8 cellular contexts compared by ENCODE assay signal in the genomic region with DNA sequence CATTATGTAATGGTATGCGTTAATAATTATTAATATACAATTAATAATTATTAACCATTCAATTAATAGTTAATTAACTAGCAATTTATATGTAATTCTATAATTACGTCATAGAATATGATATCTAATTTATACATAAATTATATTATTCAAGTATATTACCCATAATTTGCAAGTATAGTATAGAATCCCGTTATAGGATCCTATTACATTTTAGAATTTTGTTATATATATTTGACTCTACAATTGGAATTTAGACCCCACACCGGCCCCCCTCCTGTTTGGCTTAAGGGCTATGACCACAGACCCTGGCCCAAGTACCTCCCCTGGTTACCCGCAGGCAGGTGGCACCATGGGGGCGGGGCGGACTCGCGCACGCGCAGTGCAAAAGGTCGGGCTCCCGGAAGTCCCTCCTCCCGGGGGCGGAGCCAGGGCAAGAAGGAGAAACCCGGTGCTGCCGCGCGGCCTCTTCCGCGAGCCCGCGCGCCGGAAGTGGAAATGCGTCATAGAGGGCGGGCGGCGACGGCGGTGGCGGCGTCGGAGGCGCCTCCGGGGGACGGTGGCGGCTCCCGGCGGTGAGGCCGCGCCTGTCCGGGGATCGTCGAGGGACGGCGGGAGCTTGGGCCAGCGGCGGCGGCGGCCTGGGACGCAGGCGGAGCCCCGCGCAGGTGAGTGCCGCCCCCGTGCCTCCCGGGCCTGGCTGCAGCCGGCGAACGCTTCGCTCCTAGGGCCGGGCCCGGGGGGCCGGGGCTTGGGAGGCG. TPM values are rescaled to one million over a fixed set of nuclear protein-coding genes. Genes with fewer than 3 reads are reported as not detected.
DNase-seq lines count a peak whose midpoint lies in the region; ATAC-seq and TF ChIP-seq lines count a peak whose summit lies in the region.

A gene with protein sequence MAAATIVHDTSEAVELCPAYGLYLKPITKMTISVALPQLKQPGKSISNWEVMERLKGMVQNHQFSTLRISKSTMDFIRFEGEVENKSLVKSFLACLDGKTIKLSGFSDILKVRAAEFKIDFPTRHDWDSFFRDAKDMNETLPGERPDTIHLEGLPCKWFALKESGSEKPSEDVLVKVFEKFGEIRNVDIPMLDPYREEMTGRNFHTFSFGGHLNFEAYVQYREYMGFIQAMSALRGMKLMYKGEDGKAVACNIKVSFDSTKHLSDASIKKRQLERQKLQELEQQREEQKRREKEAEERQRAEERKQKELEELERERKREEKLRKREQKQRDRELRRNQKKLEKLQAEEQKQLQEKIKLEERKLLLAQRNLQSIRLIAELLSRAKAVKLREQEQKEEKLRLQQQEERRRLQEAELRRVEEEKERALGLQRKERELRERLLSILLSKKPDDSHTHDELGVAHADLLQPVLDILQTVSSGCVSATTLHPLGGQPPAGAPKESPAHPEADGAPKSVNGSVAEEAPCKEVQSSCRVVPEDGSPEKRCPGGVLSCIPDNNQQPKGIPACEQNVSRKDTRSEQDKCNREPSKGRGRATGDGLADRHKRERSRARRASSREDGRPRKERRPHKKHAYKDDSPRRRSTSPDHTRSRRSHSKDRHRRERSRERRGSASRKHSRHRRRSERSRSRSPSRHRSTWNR (plus strand): TSS at position 503 of the 761 bp plus-strand sequence. CDS start 1,859 bp downstream, outside the sequence.

- H3K79me1 ChIP-seq in mesendoderm (ENCODE audit: low read length), result peaks cover 19% of the 10 kb centered on the region

- H3K27me3 ChIP-seq in HUES48 (ENCODE audit: control insufficient read depth, insufficient read depth, low read length), result no peaks in the 10 kb centered on the region
- no peaks in the 10 kb centered on the region for H3K27me3 ChIP-seq in NT2/D1 (ENCODE audit: insufficient read depth, insufficient read length)
- no peaks in the 10 kb centered on the region for H3K27me3 ChIP-seq in endodermal cell (ENCODE audit: control insufficient read depth, insufficient read depth, low read length, poor library complexity, severe bottlenecking)
- H3K27me3 ChIP-seq in mesendoderm (ENCODE audit: insufficient read depth, low read length, poor library complexity), result no peaks in the 10 kb centered on the region

- peak within 1 kb of the TSS; percentile 3 for H2BK120ac ChIP-seq in mesendoderm (ENCODE audit: low read depth, low read length)

- H3K27ac ChIP-seq in HUES48 (ENCODE audit: low read depth, low read length) (peak within 1 kb of the TSS; percentile 64), endodermal cell (ENCODE audit: low read depth, low read length) (peak within 1 kb of the TSS; percentile 32), mesendoderm (ENCODE audit: low read depth, low read length) (peak within 1 kb of the TSS; percentile 70)

- ATAC-seq in GM21390 (IDR thresholded peaks at IDR 0.05; ENCODE audit: unreplicated experiment), result peak; percentile 81
- peak; percentile 89 for ATAC-seq in activated CD8-positive, alpha-beta memory T cell treated with anti-CD3 and anti-CD28 coated beads, Interleukin-2, amount 10 ng/mL, durations not matched to agents 7 days and 5 days

- H3K27ac Mint-ChIP-seq in activated CD8-positive, alpha-beta memory T cell treated with anti-CD3 and anti-CD28 coated beads, Interleukin-2, amount 10 ng/mL, durations not matched to agents 7 days and 5 days, result peak within 1 kb of the TSS; percentile 91
- H3K27ac Mint-ChIP-seq in endodermal cell, result peak within 1 kb of the TSS; percentile 95

- 0% methylated on average over 3 to 63 of the region's 66 CpGs for WGBS in endodermal cell (ENCODE audit: insufficient coverage in 1 of 2, insufficient read length in 1 of 2), 2 experiments
- 80% methylated on average over 1 of the region's 66 CpGs for WGBS in mesendoderm (ENCODE audit: extremely low coverage, insufficient coverage, low lambda C conversion rate)

- no peak within 1 kb of the TSS for H4K5ac ChIP-seq in mesendoderm (ENCODE audit: low read length)

- H3K4ac ChIP-seq in mesendoderm (ENCODE audit: low read depth, low read length), result no peak within 1 kb of the TSS

- no peaks in the 10 kb centered on the region for H3K9me3 Mint-ChIP-seq in activated CD8-positive, alpha-beta memory T cell treated with anti-CD3 and anti-CD28 coated beads, Interleukin-2, amount 10 ng/mL, durations not matched to agents 7 days and 5 days (ENCODE audit: low read depth)
- H3K9me3 Mint-ChIP-seq in endodermal cell, result no peaks in the 10 kb centered on the region

- peak within 1 kb of the TSS; percentile 64 for H3K4me2 ChIP-seq in mesendoderm (ENCODE audit: low read length)

- H3K4me1 ChIP-seq in HUES48 (ENCODE audit: control insufficient read depth, insufficient read depth, low read length) (peaks cover 3% of the 10 kb centered on the region; the same call in 1 of the 2 replicates), NT2/D1 (ENCODE audit: insufficient read depth, insufficient read length) (peaks cover 17% of the 10 kb centered on the region), endodermal cell (ENCODE audit: control insufficient read depth, insufficient read depth, low read length) (peaks cover 4% of the 10 kb centered on the region), mesendoderm (ENCODE audit: control insufficient read depth, low read depth, low read length) (no peaks in the 10 kb centered on the region)

- peak within 1 kb of the TSS; percentile 88 for H3K18ac ChIP-seq in mesendoderm (ENCODE audit: low read length)

- H2BK5ac ChIP-seq in mesendoderm (ENCODE audit: low read length), result no peak within 1 kb of the TSS

- peak; percentile 16 for TF ChIP-seq CTCF in endodermal cell (conservative IDR thresholded peaks at IDR 0.05)

- H3K4me3 ChIP-seq in HUES48 (ENCODE audit: low read depth, low read length) (peak within 1 kb of the TSS; percentile 85), NT2/D1 (ENCODE audit: insufficient read length, low read depth) (peak within 1 kb of the TSS; percentile 95), endodermal cell (ENCODE audit: low read length) (peak within 1 kb of the TSS; percentile 93), mesendoderm (ENCODE audit: low read length) (peak within 1 kb of the TSS; percentile 92)

- H3K27me3 Mint-ChIP-seq in activated CD8-positive, alpha-beta memory T cell treated with anti-CD3 and anti-CD28 coated beads, Interleukin-2, amount 10 ng/mL, durations not matched to agents 7 days and 5 days, result no peaks in the 10 kb centered on the region
- no peaks in the 10 kb centered on the region for H3K27me3 Mint-ChIP-seq in endodermal cell (ENCODE audit: insufficient read depth)

- H3K9me3 ChIP-seq in HUES48 (ENCODE audit: control insufficient read depth, insufficient read depth, low read length) (no peaks in the 10 kb centered on the region), NT2/D1 (ENCODE audit: insufficient read depth, low read length) (no peaks in the 10 kb centered on the region), endodermal cell (ENCODE audit: control insufficient read depth, low read length) (no peaks in the 10 kb centered on the region)

- CTCF ChIA-PET in activated CD8-positive, alpha-beta memory T cell treated with anti-CD3 and anti-CD28 coated beads, Interleukin-2, amount 10 ng/mL, durations not matched to agents 7 days and 5 days (lab: Charles Lee), result no interaction called here

- H3K23ac ChIP-seq in mesendoderm (ENCODE audit: low read length), result peak within 1 kb of the TSS; percentile 66

- no peak within 1 kb of the TSS for H2BK15ac ChIP-seq in mesendoderm (replicated peaks; ENCODE audit: low read depth)

- H3K4me1 Mint-ChIP-seq in activated CD8-positive, alpha-beta memory T cell treated with anti-CD3 and anti-CD28 coated beads, Interleukin-2, amount 10 ng/mL, durations not matched to agents 7 days and 5 days, result peaks cover 33% of the 10 kb centered on the region
- H3K4me1 Mint-ChIP-seq in endodermal cell, result peaks cover 10% of the 10 kb centered on the region

- H3K36me3 Mint-ChIP-seq in activated CD8-positive, alpha-beta memory T cell treated with anti-CD3 and anti-CD28 coated beads, Interleukin-2, amount 10 ng/mL, durations not matched to agents 7 days and 5 days, result peaks cover 28% of the 10 kb centered on the region
- peaks cover 29% of the 10 kb centered on the region for H3K36me3 Mint-ChIP-seq in endodermal cell (ENCODE audit: low read depth)

- H4K8ac ChIP-seq in mesendoderm (ENCODE audit: low read depth, low read length), result no peak within 1 kb of the TSS

- DNase-seq in COR-L47 (lab: John Stamatoyannopoulos, UW) (peak; percentile 96), NT2/D1 (ENCODE audit: low read depth, low spot score) (peak; percentile 95), endodermal cell (peak; percentile 100), mesendoderm (peak; percentile 98)
- peak; percentile 97 for DNase-seq in activated CD8-positive, alpha-beta memory T cell treated with anti-CD3 and anti-CD28 coated beads, Interleukin-2, amount 10 ng/mL, durations not matched to agents 7 days and 5 days
- peak; percentile 99 for DNase-seq in stimulated activated CD8-positive, alpha-beta memory T cell treated with anti-CD3 and anti-CD28 coated beads, Interleukin-12 subunit alpha, Interleukin-12 subunit beta, amount 100 ng/mL, for 4 hours (ENCODE audit: low read depth)

- peak within 1 kb of the TSS; percentile 97 for H3K56ac ChIP-seq in mesendoderm (ENCODE audit: low read length)

- H3K4me3 Mint-ChIP-seq in activated CD8-positive, alpha-beta memory T cell treated with anti-CD3 and anti-CD28 coated beads, Interleukin-2, amount 10 ng/mL, durations not matched to agents 7 days and 5 days, result peak within 1 kb of the TSS; percentile 84
- H3K4me3 Mint-ChIP-seq in endodermal cell, result peak within 1 kb of the TSS; percentile 92

- no peak within 1 kb of the TSS for H2AK5ac ChIP-seq in mesendoderm (ENCODE audit: low read length)

- H3K36me3 ChIP-seq in HUES48 (ENCODE audit: control insufficient read depth, insufficient read depth, low read length) (peaks cover 32% of the 10 kb centered on the region), NT2/D1 (ENCODE audit: insufficient read depth, insufficient read length, low read length) (peaks cover 36% of the 10 kb centered on the region), endodermal cell (ENCODE audit: control insufficient read depth, insufficient read depth, low read length) (peaks cover 32% of the 10 kb centered on the region), mesendoderm (ENCODE audit: control insufficient read depth, insufficient read depth, low read length) (peaks cover 11% of the 10 kb centered on the region)

- H3K9ac ChIP-seq in HUES48 (ENCODE audit: low read depth, low read length), result peak within 1 kb of the TSS; percentile 72
- peak within 1 kb of the TSS; percentile 98 for H3K9ac ChIP-seq in NT2/D1 (ENCODE audit: insufficient read length, low read depth)
- H3K9ac ChIP-seq in endodermal cell (ENCODE audit: extremely low read depth, low read length, poor library complexity, severe bottlenecking), result peak within 1 kb of the TSS; percentile 80
- H3K9ac ChIP-seq in mesendoderm (ENCODE audit: low read length), result peak within 1 kb of the TSS; percentile 95

- peaks cover 41% of the 10 kb centered on the region for H3K79me2 ChIP-seq in mesendoderm (ENCODE audit: control insufficient read depth, insufficient read depth, low read length)

RNA-seq across cellular contexts. Expression of the gene that starts here (rescaled TPM):
- 10 to 100 TPM; 83.9 to 88.8 TPM for total RNA-seq in activated CD8-positive, alpha-beta memory T cell treated with anti-CD3 and anti-CD28 coated beads, Interleukin-2, amount 10 ng/mL, durations not matched to agents 7 days and 5 days
- 10 to 100 TPM; 42.2 to 50.9 TPM for total RNA-seq in endodermal cell
- polyA plus RNA-seq in endodermal cell (2013, experiment 1 of 2), result 50.4 TPM
- 42.1 TPM for polyA plus RNA-seq in endodermal cell (2013, experiment 2 of 2)
- polyA plus RNA-seq in mesendoderm (2013, experiment 1 of 2), result 23.8 TPM
- polyA plus RNA-seq in mesendoderm (2013, experiment 2 of 2), result 23.8 TPM

Comparison
In these comparisons a context has a peak if more than half of its experiments do, and no peak if none do; other contexts are left out.
1. Peak in every context shown above with its lines: DNase-seq, ATAC-seq, H3K4me3 ChIP-seq and H3K27ac ChIP-seq.